In the genomic region with DNA sequence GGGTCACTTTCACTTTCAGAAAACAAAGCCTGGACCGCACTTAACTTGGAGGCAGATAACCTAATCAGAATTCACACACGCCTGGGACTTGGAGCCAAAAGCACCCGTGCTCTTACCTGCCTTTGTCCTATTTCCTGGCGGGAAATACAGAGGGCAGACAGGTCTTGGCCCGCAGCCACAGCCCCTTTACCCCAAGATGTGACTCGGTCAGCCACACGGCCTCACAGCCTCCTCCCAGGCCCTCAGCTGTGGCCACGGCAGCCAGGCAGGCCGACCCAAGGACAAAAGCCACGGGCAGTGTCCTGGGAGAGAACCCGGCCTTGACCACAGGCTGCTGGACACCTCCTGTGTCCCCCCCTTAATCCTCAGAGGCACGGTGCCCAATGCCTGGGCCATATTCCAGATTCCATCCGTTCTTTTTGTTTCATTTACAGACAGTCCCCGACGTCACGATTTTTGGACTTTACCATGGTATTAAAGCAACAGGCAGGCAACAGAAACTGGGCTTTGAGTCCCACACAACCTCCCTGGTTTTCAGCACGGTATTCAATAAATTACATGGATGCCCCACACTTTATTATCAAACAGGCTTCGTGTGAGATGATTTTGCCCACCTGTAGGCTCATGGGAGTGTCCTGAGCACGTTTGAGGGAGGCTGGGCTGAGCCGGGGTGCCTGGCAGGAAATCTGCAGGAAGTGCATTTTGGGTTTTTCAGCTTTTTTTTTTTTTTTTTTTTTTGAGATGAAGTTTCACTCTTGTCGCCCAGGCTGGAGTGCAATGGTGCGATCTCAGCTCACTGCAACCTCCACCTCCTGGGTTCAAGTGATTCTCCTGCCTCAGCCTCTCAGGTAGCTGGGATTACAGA, we compare ENCODE assay signal across 10 cellular contexts. TPM values are rescaled to one million over a fixed set of nuclear protein-coding genes. Genes with fewer than 3 reads are reported as not detected.
DNase-seq lines count a peak whose midpoint lies in the region; ATAC-seq lines count a peak whose summit lies in the region.
"Had no signal": no experiment of that assay in that cellular context is flagged by ENCODE, and none has a peak within 500 bp of the region (broad histone marks: within the 10 kb centered on the region; RNA-seq: fewer than 3 reads in every experiment).

No MANE protein-coding gene starts in this region.

- CTCF ChIA-PET in activated CD4-positive, alpha-beta T cell treated with anti-CD3 and anti-CD28 coated beads, Interleukin-2, amount 10 ng/mL, durations not matched to agents 7 days and 5 days (lab: Charles Lee): interaction anchor here (0.7 to 1.5 kb wide), 2 partner anchors 16 to 754 kb away, joined by 3 read pairs; no protein-coding TSS in a partner anchor

- no peaks in the 10 kb centered on the region for H3K36me3 Mint-ChIP-seq in activated CD4-positive, alpha-beta T cell treated with anti-CD3 and anti-CD28 coated beads, Interleukin-2, amount 10 ng/mL, durations not matched to agents 7 days and 5 days (ENCODE audit: low read depth)

- H3K4me3 Mint-ChIP-seq in activated CD4-positive, alpha-beta T cell treated with anti-CD3 and anti-CD28 coated beads, Interleukin-2, amount 10 ng/mL, durations not matched to agents 7 days and 5 days: no peak overlapping the region

- POLR2A ChIA-PET in activated CD4-positive, alpha-beta T cell treated with anti-CD3 and anti-CD28 coated beads, Interleukin-2, amount 10 ng/mL, durations not matched to agents 7 days and 5 days (lab: Charles Lee): no interaction called here

- H3K27me3 ChIP-seq in aorta (ENCODE audit: control insufficient read depth in 1 of 2, insufficient read depth in 2 of 2, low read length in 1 of 2): no peaks in the 10 kb centered on the region

- no peaks in the 10 kb centered on the region for H3K9me3 ChIP-seq in aorta (ENCODE audit: control insufficient read depth, low read length)

- ATAC-seq in aorta (ENCODE audit: low FRiP score): peak; percentile 79

- no peaks in the 10 kb centered on the region for H3K4me1 ChIP-seq in aorta (ENCODE audit: control insufficient read depth in 1 of 2, insufficient read depth in 2 of 2, low read length in 2 of 2)

- H3K27me3 Mint-ChIP-seq in activated CD4-positive, alpha-beta T cell treated with anti-CD3 and anti-CD28 coated beads, Interleukin-2, amount 10 ng/mL, durations not matched to agents 7 days and 5 days: no peaks in the 10 kb centered on the region

- 3 to 5% methylated on average over 18 to 22 of the region's 22 CpGs for WGBS in aorta, 2 donors

- peak overlapping the region; percentile 14 to 36 for H3K4me3 ChIP-seq in aorta (ENCODE audit: low read length in 2 of 2)

- peaks cover 21% of the 10 kb centered on the region for H3K4me1 Mint-ChIP-seq in activated CD4-positive, alpha-beta T cell treated with anti-CD3 and anti-CD28 coated beads, Interleukin-2, amount 10 ng/mL, durations not matched to agents 7 days and 5 days

- peak overlapping the region in 1 of 2 donors; percentile 55 for H3K27ac ChIP-seq in aorta (ENCODE audit: low read depth in 1 of 2, low read length in 2 of 2)

- H3K36me3 ChIP-seq in aorta (ENCODE audit: control insufficient read depth in 1 of 2, insufficient read depth in 2 of 2, low read length in 1 of 2): no peaks in the 10 kb centered on the region

- peak overlapping the region; percentile 27 for H3K27ac Mint-ChIP-seq in activated CD4-positive, alpha-beta T cell treated with anti-CD3 and anti-CD28 coated beads, Interleukin-2, amount 10 ng/mL, durations not matched to agents 7 days and 5 days

- DNase-seq in activated CD4-positive, alpha-beta T cell treated with anti-CD3 and anti-CD28 coated beads, Interleukin-2, amount 10 ng/mL, durations not matched to agents 7 days and 5 days: no peak
- no peak for DNase-seq in activated CD4-positive, alpha-beta T cell treated with anti-CD3 and anti-CD28 coated beads for 48 hours
- peak; percentile 78 for DNase-seq in fibroblast of gingiva (ENCODE audit: low read depth)
- peak; percentile 80 for DNase-seq in myocyte (ENCODE audit: low read depth)
- DNase-seq in aorta: peak; percentile 68 to 86
- no peak for DNase-seq in activated CD8-positive, alpha-beta memory T cell treated with anti-CD3 and anti-CD28 coated beads, Interleukin-2, amount 50 U/mL, for 48 hours
- DNase-seq in stimulated activated naive CD4-positive, alpha-beta T cell treated with Interleukin-2 at 50 U/mL for 16 hours (lab: John Stamatoyannopoulos, UW): no peak
- no peak for DNase-seq in NCI-H345 treated with DMSO at 0.1 percent for 48 hours (lab: John Stamatoyannopoulos, UW; ENCODE audit: unreplicated experiment)
- DNase-seq: activated T-cell treated with anti-CD3 and anti-CD28 coated beads for 4 hours, NCI-H2227 treated with DMSO at 0.1 percent for 48 hours had no signal

- intact Hi-C loops in aorta (cut with DNase I): loop anchor here in 1 of 2 donors (2.0 kb wide), 1 partner anchor 35 kb away; a partner anchor contains a TSS

- H3K9me3 Mint-ChIP-seq in activated CD4-positive, alpha-beta T cell treated with anti-CD3 and anti-CD28 coated beads, Interleukin-2, amount 10 ng/mL, durations not matched to agents 7 days and 5 days: no peaks in the 10 kb centered on the region

RNA-seq across cellular contexts. Expression of a gene that starts 30.0 kb away (rescaled TPM):
- total RNA-seq in activated CD4-positive, alpha-beta T cell treated with anti-CD3 and anti-CD28 coated beads, Interleukin-2, amount 10 ng/mL, durations not matched to agents 7 days and 5 days: 10 to 100 TPM; 14.7 to 16.3 TPM
- total RNA-seq in myocyte: 120 and 168 TPM in 2 replicates
- polyA plus RNA-seq in myocyte (2012): 67.8 TPM
- total RNA-seq in aorta: 10 to 100 TPM; 48.0 to 82.2 TPM
- polyA plus RNA-seq in aorta: 10 to 100 TPM; 24.8 to 43.6 TPM

RNA-seq across cellular contexts. Expression of a gene that starts 34.9 kb away (rescaled TPM):
- total RNA-seq in activated CD4-positive, alpha-beta T cell treated with anti-CD3 and anti-CD28 coated beads, Interleukin-2, amount 10 ng/mL, durations not matched to agents 7 days and 5 days: not detected
- 3.2 and 5.6 TPM in 2 replicates for total RNA-seq in myocyte
- 7.0 TPM for polyA plus RNA-seq in myocyte (2012)
- 10 to 100 TPM in 1 of 2 donors, 1 to 10 TPM in 1; 3.3 to 11.3 TPM for total RNA-seq in aorta
- 1 to 10 TPM; 2.6 to 6.8 TPM for polyA plus RNA-seq in aorta

RNA-seq across cellular contexts. Expression of a gene that starts 35.7 kb away (rescaled TPM):
- total RNA-seq in activated CD4-positive, alpha-beta T cell treated with anti-CD3 and anti-CD28 coated beads, Interleukin-2, amount 10 ng/mL, durations not matched to agents 7 days and 5 days: 1 to 10 TPM in 1 of 2 experiments, under 1 TPM in 1; 0.74 to 1.2 TPM
- 33.4 and 35.5 TPM in 2 replicates for total RNA-seq in myocyte
- 28.6 TPM for polyA plus RNA-seq in myocyte (2012)
- total RNA-seq in aorta: 10 to 100 TPM; 42.5 to 43.6 TPM
- polyA plus RNA-seq in aorta: 10 to 100 TPM in 1 of 2 donors, 1 to 10 TPM in 1; 6.4 to 12.8 TPM

Comparison
In these comparisons a context has a peak if more than half of its experiments do, and no peak if none do; other contexts are left out.
1. DNase-seq: peak in fibroblast of gingiva (single experiment), myocyte (single experiment) and aorta (2 of 2); none in activated CD4-positive, alpha-beta T cell treated with anti-CD3 and anti-CD28 coated beads, Interleukin-2, amount 10 ng/mL, durations not matched to agents 7 days and 5 days (single experiment), activated CD4-positive, alpha-beta T cell treated with anti-CD3 and anti-CD28 coated beads for 48 hours (single experiment), activated CD8-positive, alpha-beta memory T cell treated with anti-CD3 and anti-CD28 coated beads, Interleukin-2, amount 50 U/mL, for 48 hours (single experiment), stimulated activated naive CD4-positive, alpha-beta T cell treated with Interleukin-2 at 50 U/mL for 16 hours (single experiment) and NCI-H345 treated with DMSO at 0.1 percent for 48 hours (single experiment).
2. RNA of a gene that starts 35.7 kb away (total RNA-seq): 42.5 to 43.6 TPM in aorta and 33.4 to 35.5 TPM in myocyte; 0.74 to 1.2 TPM in activated CD4-positive, alpha-beta T cell treated with anti-CD3 and anti-CD28 coated beads, Interleukin-2, amount 10 ng/mL, durations not matched to agents 7 days and 5 days; every median in the first group is over 10 times any median in the second.